1 cellular context compared by ENCODE assay signal in the genomic region with DNA sequence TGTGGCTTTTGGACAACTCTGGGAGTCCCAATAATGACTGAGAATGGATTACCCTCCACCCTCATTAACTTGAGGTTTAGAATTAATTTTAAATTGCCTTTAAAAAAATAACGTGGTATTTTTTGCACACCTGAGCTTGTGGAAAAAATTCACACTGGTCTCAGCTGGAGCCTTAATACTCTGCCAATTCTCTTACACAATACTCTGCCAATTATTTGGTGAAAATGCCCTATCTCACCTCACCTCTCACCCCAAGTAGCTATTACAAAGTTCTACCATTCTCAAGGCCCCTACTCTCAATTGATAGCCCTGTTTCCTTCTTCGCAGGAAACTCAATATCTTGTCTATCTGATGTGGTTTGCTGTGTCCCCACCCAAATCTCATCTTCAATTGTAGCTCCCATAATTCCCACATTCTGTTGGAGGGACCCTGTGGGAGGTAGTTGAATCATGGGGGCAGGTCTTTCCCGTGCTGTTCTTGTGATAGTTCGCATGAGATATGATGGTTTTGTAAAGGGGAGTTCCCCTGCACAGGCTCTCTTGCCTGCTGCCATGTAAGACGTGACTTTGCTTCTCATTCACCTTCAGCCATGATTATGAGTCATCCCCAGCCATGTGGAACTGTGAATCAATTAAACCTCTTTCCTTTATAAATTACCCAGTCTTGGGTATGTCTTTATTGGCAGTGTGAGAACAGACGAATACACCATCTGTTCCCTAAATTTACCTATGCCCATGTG.
TF ChIP-seq lines count a peak whose summit lies in the region.

No MANE protein-coding gene starts in this region.

TF ChIP-seq in GM23338, 12 proteins besides CTCF, POLR2A, EP300 and RAD21:
- TF ChIP-seq, protein P1, sequence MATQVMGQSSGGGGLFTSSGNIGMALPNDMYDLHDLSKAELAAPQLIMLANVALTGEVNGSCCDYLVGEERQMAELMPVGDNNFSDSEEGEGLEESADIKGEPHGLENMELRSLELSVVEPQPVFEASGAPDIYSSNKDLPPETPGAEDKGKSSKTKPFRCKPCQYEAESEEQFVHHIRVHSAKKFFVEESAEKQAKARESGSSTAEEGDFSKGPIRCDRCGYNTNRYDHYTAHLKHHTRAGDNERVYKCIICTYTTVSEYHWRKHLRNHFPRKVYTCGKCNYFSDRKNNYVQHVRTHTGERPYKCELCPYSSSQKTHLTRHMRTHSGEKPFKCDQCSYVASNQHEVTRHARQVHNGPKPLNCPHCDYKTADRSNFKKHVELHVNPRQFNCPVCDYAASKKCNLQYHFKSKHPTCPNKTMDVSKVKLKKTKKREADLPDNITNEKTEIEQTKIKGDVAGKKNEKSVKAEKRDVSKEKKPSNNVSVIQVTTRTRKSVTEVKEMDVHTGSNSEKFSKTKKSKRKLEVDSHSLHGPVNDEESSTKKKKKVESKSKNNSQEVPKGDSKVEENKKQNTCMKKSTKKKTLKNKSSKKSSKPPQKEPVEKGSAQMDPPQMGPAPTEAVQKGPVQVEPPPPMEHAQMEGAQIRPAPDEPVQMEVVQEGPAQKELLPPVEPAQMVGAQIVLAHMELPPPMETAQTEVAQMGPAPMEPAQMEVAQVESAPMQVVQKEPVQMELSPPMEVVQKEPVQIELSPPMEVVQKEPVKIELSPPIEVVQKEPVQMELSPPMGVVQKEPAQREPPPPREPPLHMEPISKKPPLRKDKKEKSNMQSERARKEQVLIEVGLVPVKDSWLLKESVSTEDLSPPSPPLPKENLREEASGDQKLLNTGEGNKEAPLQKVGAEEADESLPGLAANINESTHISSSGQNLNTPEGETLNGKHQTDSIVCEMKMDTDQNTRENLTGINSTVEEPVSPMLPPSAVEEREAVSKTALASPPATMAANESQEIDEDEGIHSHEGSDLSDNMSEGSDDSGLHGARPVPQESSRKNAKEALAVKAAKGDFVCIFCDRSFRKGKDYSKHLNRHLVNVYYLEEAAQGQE (IDR thresholded peaks at IDR 0.05; ENCODE audit: unreplicated experiment), result no peak
- TF ChIP-seq, protein P2, sequence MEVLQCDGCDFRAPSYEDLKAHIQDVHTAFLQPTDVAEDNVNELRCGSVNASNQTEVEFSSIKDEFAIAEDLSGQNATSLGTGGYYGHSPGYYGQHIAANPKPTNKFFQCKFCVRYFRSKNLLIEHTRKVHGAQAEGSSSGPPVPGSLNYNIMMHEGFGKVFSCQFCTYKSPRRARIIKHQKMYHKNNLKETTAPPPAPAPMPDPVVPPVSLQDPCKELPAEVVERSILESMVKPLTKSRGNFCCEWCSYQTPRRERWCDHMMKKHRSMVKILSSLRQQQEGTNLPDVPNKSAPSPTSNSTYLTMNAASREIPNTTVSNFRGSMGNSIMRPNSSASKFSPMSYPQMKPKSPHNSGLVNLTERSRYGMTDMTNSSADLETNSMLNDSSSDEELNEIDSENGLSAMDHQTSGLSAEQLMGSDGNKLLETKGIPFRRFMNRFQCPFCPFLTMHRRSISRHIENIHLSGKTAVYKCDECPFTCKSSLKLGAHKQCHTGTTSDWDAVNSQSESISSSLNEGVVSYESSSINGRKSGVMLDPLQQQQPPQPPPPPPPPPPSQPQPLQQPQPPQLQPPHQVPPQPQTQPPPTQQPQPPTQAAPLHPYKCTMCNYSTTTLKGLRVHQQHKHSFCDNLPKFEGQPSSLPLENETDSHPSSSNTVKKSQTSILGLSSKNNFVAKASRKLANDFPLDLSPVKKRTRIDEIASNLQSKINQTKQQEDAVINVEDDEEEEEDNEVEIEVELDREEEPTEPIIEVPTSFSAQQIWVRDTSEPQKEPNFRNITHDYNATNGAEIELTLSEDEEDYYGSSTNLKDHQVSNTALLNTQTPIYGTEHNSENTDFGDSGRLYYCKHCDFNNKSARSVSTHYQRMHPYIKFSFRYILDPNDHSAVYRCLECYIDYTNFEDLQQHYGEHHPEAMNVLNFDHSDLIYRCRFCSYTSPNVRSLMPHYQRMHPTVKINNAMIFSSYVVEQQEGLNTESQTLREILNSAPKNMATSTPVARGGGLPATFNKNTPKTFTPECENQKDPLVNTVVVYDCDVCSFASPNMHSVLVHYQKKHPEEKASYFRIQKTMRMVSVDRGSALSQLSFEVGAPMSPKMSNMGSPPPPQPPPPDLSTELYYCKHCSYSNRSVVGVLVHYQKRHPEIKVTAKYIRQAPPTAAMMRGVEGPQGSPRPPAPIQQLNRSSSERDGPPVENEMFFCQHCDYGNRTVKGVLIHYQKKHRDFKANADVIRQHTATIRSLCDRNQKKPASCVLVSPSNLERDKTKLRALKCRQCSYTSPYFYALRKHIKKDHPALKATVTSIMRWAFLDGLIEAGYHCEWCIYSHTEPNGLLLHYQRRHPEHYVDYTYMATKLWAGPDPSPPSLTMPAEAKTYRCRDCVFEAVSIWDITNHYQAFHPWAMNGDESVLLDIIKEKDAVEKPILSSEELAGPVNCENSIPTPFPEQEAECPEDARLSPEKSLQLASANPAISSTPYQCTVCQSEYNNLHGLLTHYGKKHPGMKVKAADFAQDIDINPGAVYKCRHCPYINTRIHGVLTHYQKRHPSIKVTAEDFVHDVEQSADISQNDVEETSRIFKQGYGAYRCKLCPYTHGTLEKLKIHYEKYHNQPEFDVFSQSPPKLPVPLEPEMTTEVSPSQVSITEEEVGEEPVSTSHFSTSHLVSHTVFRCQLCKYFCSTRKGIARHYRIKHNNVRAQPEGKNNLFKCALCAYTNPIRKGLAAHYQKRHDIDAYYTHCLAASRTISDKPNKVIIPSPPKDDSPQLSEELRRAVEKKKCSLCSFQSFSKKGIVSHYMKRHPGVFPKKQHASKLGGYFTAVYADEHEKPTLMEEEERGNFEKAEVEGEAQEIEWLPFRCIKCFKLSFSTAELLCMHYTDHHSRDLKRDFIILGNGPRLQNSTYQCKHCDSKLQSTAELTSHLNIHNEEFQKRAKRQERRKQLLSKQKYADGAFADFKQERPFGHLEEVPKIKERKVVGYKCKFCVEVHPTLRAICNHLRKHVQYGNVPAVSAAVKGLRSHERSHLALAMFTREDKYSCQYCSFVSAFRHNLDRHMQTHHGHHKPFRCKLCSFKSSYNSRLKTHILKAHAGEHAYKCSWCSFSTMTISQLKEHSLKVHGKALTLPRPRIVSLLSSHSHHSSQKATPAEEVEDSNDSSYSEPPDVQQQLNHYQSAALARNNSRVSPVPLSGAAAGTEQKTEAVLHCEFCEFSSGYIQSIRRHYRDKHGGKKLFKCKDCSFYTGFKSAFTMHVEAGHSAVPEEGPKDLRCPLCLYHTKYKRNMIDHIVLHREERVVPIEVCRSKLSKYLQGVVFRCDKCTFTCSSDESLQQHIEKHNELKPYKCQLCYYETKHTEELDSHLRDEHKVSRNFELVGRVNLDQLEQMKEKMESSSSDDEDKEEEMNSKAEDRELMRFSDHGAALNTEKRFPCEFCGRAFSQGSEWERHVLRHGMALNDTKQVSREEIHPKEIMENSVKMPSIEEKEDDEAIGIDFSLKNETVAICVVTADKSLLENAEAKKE (CRISPR knock-in tag; IDR thresholded peaks at IDR 0.05), result no peak
- TF ChIP-seq POLR2AphosphoS5 (IDR thresholded peaks at IDR 0.05; ENCODE audit: low read depth) (no peak), CREB1 (CRISPR knock-in tag; IDR thresholded peaks at IDR 0.05; ENCODE audit: low read depth) (no peak), NANOG (IDR thresholded peaks at IDR 0.05; ENCODE audit: borderline replicate concordance) (no peak), EZH2phosphoT487 (IDR thresholded peaks at IDR 0.05; ENCODE audit: unreplicated experiment) (no peak), ZNF114 (CRISPR knock-in tag; IDR thresholded peaks at IDR 0.05) (no peak), ZNF331 (CRISPR knock-in tag; IDR thresholded peaks at IDR 0.05; ENCODE audit: low read depth) (no peak), JUNB (IDR thresholded peaks at IDR 0.05; ENCODE audit: unreplicated experiment) (no peak), EZH2 (IDR thresholded peaks at IDR 0.05; ENCODE audit: low read depth, unreplicated experiment) (no peak), STAT1 (IDR thresholded peaks at IDR 0.05; ENCODE audit: unreplicated experiment) (no peak)
- TF ChIP-seq, protein P3, sequence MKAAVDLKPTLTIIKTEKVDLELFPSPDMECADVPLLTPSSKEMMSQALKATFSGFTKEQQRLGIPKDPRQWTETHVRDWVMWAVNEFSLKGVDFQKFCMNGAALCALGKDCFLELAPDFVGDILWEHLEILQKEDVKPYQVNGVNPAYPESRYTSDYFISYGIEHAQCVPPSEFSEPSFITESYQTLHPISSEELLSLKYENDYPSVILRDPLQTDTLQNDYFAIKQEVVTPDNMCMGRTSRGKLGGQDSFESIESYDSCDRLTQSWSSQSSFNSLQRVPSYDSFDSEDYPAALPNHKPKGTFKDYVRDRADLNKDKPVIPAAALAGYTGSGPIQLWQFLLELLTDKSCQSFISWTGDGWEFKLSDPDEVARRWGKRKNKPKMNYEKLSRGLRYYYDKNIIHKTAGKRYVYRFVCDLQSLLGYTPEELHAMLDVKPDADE (IDR thresholded peaks at IDR 0.05), result no peak
